ENCODE assay signal across 8 cellular contexts in the genomic region with DNA sequence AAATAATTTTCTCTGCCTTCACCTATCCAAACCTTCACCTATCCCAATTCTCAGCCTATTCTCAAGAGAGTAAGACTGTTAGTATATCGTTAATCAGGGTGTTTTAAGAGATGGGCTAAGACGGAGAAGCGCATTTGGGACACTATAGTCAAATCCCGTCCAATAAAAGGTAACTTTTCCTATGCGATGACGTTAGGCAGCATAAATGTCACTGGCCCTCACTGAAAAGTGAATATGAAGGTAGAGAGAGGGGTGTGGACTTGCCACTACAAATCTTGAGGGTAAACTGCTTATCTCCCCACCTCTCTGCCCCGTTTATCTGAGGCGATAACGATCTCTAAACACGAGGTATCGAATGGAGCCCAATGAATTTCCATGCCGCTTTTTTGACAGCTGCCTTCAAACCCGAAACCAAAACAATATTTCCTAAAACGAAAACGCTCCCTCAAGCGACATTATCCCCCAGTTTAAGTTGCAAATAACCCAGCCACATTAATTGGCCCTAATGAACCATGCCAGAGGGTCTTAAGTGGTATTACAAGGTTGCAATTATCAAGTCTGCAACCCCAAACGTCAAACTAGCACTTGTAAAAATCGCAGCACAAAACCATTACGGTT. TPM values are rescaled to one million over a fixed set of nuclear protein-coding genes. Genes with fewer than 3 reads are reported as not detected.
DNase-seq lines count a peak whose midpoint lies in the region; ATAC-seq and TF ChIP-seq lines count a peak whose summit lies in the region.

No MANE protein-coding gene starts in this region.

- H3K4me1 Mint-ChIP-seq in CD8-positive, alpha-beta T cell (ENCODE audit: low read depth): peaks cover 52% of the 10 kb centered on the region

- peak overlapping the region; percentile 93 for H3K27ac ChIP-seq in CD8-positive, alpha-beta T cell (ENCODE audit: low read depth, low read length)
- peak overlapping the region; percentile 96 for H3K27ac ChIP-seq in KMS-11
- peak overlapping the region; percentile 97 to 99 (median 98) for H3K27ac ChIP-seq in body of pancreas
- H3K27ac ChIP-seq in lower lobe of right lung: peak overlapping the region; percentile 100
- H3K27ac ChIP-seq in tibial artery: peak overlapping the region; percentile 98

- intact Hi-C loops in CD8-positive, alpha-beta T cell (cut with DNase I, micrococcal nuclease): loop anchor here (1.0 to 10.0 kb wide), 14 partner anchors 9 to 1297 kb away; a partner anchor contains a TSS
- intact Hi-C loops in body of pancreas (cut with DNase I): no loop called here
- intact Hi-C loops in lower lobe of right lung (cut with DNase I): no loop called here
- intact Hi-C loops in tibial artery (cut with DNase I; ENCODE audit: low total_unique reads): loop anchor here (5.0 to 10.0 kb wide), 3 partner anchors 397 to 480 kb away; no protein-coding TSS in a partner anchor

- H3K4me1 ChIP-seq in CD8-positive, alpha-beta T cell (ENCODE audit: insufficient read depth, low read length): peaks cover 48% of the 10 kb centered on the region
- peaks cover 13% of the 10 kb centered on the region for H3K4me1 ChIP-seq in KMS-11 (ENCODE audit: low read depth, poor library complexity, severe bottlenecking)
- H3K4me1 ChIP-seq in body of pancreas: peaks cover 42% of the 10 kb centered on the region
- H3K4me1 ChIP-seq in lower lobe of right lung: peaks cover 46% of the 10 kb centered on the region
- peaks cover 0 to 48% (median 11%) of the 10 kb centered on the region in 4 donors for H3K4me1 ChIP-seq in tibial artery

- no peak overlapping the region for H2AFZ ChIP-seq in KMS-11 (ENCODE audit: low read depth)

- peaks cover 37% of the 10 kb centered on the region for H3K36me3 Mint-ChIP-seq in CD8-positive, alpha-beta T cell

- no peaks in the 10 kb centered on the region for H3K9me3 Mint-ChIP-seq in CD8-positive, alpha-beta T cell

- no peak for TF ChIP-seq POLR2A in body of pancreas (IDR thresholded peaks at IDR 0.05)

- no peaks in the 10 kb centered on the region for H4K20me1 ChIP-seq in KMS-11 (ENCODE audit: insufficient read depth)

- no peak for ATAC-seq in CD8-positive, alpha-beta T cell
- ATAC-seq in body of pancreas (no peak), lower lobe of right lung (no peak), omental fat pad (ENCODE audit: low FRiP score) (no peak), GM21825 (IDR thresholded peaks at IDR 0.05; ENCODE audit: unreplicated experiment) (no peak)

- peak overlapping the region; percentile 95 for H3K4me3 Mint-ChIP-seq in CD8-positive, alpha-beta T cell

- peak overlapping the region; percentile 97 for H3K9ac ChIP-seq in KMS-11

- H3K27me3 Mint-ChIP-seq in CD8-positive, alpha-beta T cell (ENCODE audit: low read depth): no peaks in the 10 kb centered on the region

- no peaks in the 10 kb centered on the region for H3K27me3 ChIP-seq in CD8-positive, alpha-beta T cell (ENCODE audit: insufficient read depth, low read length)
- H3K27me3 ChIP-seq in KMS-11 (ENCODE audit: insufficient read depth, low read depth) (no peaks in the 10 kb centered on the region), body of pancreas (no peaks in the 10 kb centered on the region), lower lobe of right lung (ENCODE audit: low read depth) (no peaks in the 10 kb centered on the region), tibial artery (no peaks in the 10 kb centered on the region)

- peaks cover 70% of the 10 kb centered on the region for H3K79me2 ChIP-seq in KMS-11 (ENCODE audit: insufficient read depth, low read depth)

- TF ChIP-seq CTCF in CD8-positive, alpha-beta T cell (IDR thresholded peaks at IDR 0.05): no peak
- TF ChIP-seq CTCF in KMS-11 (conservative IDR thresholded peaks at IDR 0.05; ENCODE audit: low read depth, low read length): no peak
- no peak for TF ChIP-seq CTCF in body of pancreas (IDR thresholded peaks at IDR 0.05)
- TF ChIP-seq CTCF in lower lobe of right lung (IDR thresholded peaks at IDR 0.05): no peak
- no peak for TF ChIP-seq CTCF in tibial artery (IDR thresholded peaks at IDR 0.05)
- no peak for TF ChIP-seq CTCF in omental fat pad (IDR thresholded peaks at IDR 0.05)

- no peaks in the 10 kb centered on the region for H3K36me3 ChIP-seq in CD8-positive, alpha-beta T cell (ENCODE audit: insufficient read depth, low read length)
- H3K36me3 ChIP-seq in KMS-11 (ENCODE audit: insufficient read depth) (peaks cover 19% of the 10 kb centered on the region; the same call in 1 of the 2 replicates), body of pancreas (replicated peaks in 1 of 2; ENCODE audit: insufficient read depth in 1 of 2, low read depth in 2 of 2) (no peaks in the 10 kb centered on the region), lower lobe of right lung (no peaks in the 10 kb centered on the region), tibial artery (no peaks in the 10 kb centered on the region)

- no peaks in the 10 kb centered on the region for H3K9me3 ChIP-seq in CD8-positive, alpha-beta T cell (ENCODE audit: low read length)
- no peaks in the 10 kb centered on the region for H3K9me3 ChIP-seq in body of pancreas
- no peaks in the 10 kb centered on the region for H3K9me3 ChIP-seq in lower lobe of right lung
- H3K9me3 ChIP-seq in tibial artery: no peaks in the 10 kb centered on the region

- POLR2A ChIA-PET in CD8-positive, alpha-beta T cell (lab: Charles Lee): no interaction called here

- peak in 1 of 7 experiments; percentile 23 for DNase-seq in CD8-positive, alpha-beta T cell
- no peak for DNase-seq in body of pancreas
- no peak for DNase-seq in lower lobe of right lung
- no peak for DNase-seq in tibial artery
- DNase-seq in omental fat pad (ENCODE audit: low spot score): no peak
- DNase-seq in SIG-M5 treated with dmso at 0.1 percent for 504 hours (lab: John Stamatoyannopoulos, UW; ENCODE audit: unreplicated experiment): no peak

- H3K27ac Mint-ChIP-seq in CD8-positive, alpha-beta T cell: peak overlapping the region; percentile 89

- peak overlapping the region; percentile 77 for H3K4me2 ChIP-seq in KMS-11

- CTCF ChIA-PET in CD8-positive, alpha-beta T cell (lab: Charles Lee): interaction anchor here (1.9 to 3.5 kb wide), 2 partner anchors 11 to 399 kb away, joined by 7 to 16 read pairs; no protein-coding TSS in a partner anchor

- WGBS in body of pancreas, 2 donors: 2% methylated on average over 19 of the region's 19 CpGs

- H3K4me3 ChIP-seq in CD8-positive, alpha-beta T cell (ENCODE audit: low read depth, low read length): peak overlapping the region; percentile 83
- H3K4me3 ChIP-seq in KMS-11 (IDR thresholded peaks at IDR 0.05; ENCODE audit: insufficient read depth, low read depth, low read length) (no peak overlapping the region), body of pancreas (peak overlapping the region; percentile 89), lower lobe of right lung (peak overlapping the region; percentile 92), tibial artery (peak overlapping the region; percentile 78 to 94)

RNA-seq across cellular contexts. Expression of a gene that starts 1.5 kb away (rescaled TPM):
- 100 to 1,000 TPM; 179 to 181 TPM for total RNA-seq in CD8-positive, alpha-beta T cell
- total RNA-seq in body of pancreas (10 to 100 TPM; 18.5 to 25.2 TPM), lower lobe of right lung (110 TPM), omental fat pad (100 to 1,000 TPM in 1 of 4 donors, 10 to 100 TPM in 3; 57.1 to 102 (median 62.3) TPM)

Comparison
In these comparisons a context has a peak if more than half of its experiments do, and no peak if none do; other contexts are left out.
1. intact Hi-C loops: an anchor here in CD8-positive, alpha-beta T cell (1.0 to 10.0 kb wide) and tibial artery (5.0 to 10.0 kb wide); none called in body of pancreas and lower lobe of right lung.